Comparison of ENCODE assay signal across 9 cellular contexts in genomic region chr16:19118938-19119431, GRCh38. TPM values are rescaled to one million over a fixed set of nuclear protein-coding genes. Genes with fewer than 3 reads are reported as not detected.
DNase-seq lines count a peak whose midpoint lies in the region; ATAC-seq, FAIRE-seq and TF ChIP-seq lines count a peak whose summit lies in the region.
"Had no signal": no experiment of that assay in that cellular context is flagged by ENCODE, and none has a peak within 500 bp of the region (broad histone marks: within the 10 kb centered on the region; RNA-seq: fewer than 3 reads in every experiment).

No MANE protein-coding gene starts in this region.

- peak overlapping the region; percentile 91 for H3K9ac ChIP-seq in astrocyte (ENCODE audit: low read length)

- CTCF ChIA-PET in Caco-2 (lab: Charles Lee), result no interaction called here

- H3K4me1 ChIP-seq in Caco-2, result peaks cover 44% of the 10 kb centered on the region
- H3K4me1 ChIP-seq in astrocyte (ENCODE audit: insufficient read depth, low read length), result peaks cover 45% of the 10 kb centered on the region

- H3K36me3 ChIP-seq in Caco-2 (ENCODE audit: control insufficient read depth, insufficient read depth, low read length) (no peaks in the 10 kb centered on the region; the same call in 1 of the 2 replicates), astrocyte (ENCODE audit: insufficient read depth, low read length) (no peaks in the 10 kb centered on the region)

- H3K4me3 Mint-ChIP-seq in Caco-2 (ENCODE audit: unreplicated experiment) (peak overlapping the region; percentile 11), astrocyte (ENCODE audit: unreplicated experiment) (peak overlapping the region; percentile 50)
- peak overlapping the region; percentile 78 for H3K4me3 Mint-ChIP-seq in stimulated activated memory B cell treated with anti-CD40 and anti-IgM and Interleukin-4, amounts not matched to agents 10 μg/mL and 1 μg/mL and 100 μg/mL, for 72 hours

- H3K27me3 Mint-ChIP-seq in Caco-2 (ENCODE audit: insufficient read depth, unreplicated experiment) (no peaks in the 10 kb centered on the region), astrocyte (ENCODE audit: low read depth, unreplicated experiment) (no peaks in the 10 kb centered on the region)
- H3K27me3 Mint-ChIP-seq in stimulated activated memory B cell treated with anti-CD40 and anti-IgM and Interleukin-4, amounts not matched to agents 10 μg/mL and 1 μg/mL and 100 μg/mL, for 72 hours, result no peaks in the 10 kb centered on the region

- intact Hi-C loops in Caco-2 (cut with micrococcal nuclease; ENCODE audit: unreplicated experiment), result no loop called here

- H3K9me3 ChIP-seq in Caco-2 (no peaks in the 10 kb centered on the region), astrocyte (ENCODE audit: insufficient read depth, low read depth, low read length) (no peaks in the 10 kb centered on the region)
- H3K9me3 ChIP-seq: mucosa of descending colon had no signal

- H3K79me2 ChIP-seq in astrocyte (ENCODE audit: insufficient read depth, low read length), result peaks cover 65% of the 10 kb centered on the region

- H3K4me3 ChIP-seq in Caco-2 (ENCODE audit: low read depth, low read length) (no peak overlapping the region), astrocyte (ENCODE audit: insufficient read depth, low read depth, low read length) (peak overlapping the region; percentile 67)
- H3K4me3 ChIP-seq: mucosa of descending colon had no signal

- POLR2A ChIA-PET in Caco-2 (lab: Charles Lee), result no interaction called here

- H3K27me3 ChIP-seq in Caco-2 (replicated peaks; ENCODE audit: control insufficient read depth, insufficient read depth, low read length) (no peaks in the 10 kb centered on the region), astrocyte (ENCODE audit: insufficient read depth, low read length) (no peaks in the 10 kb centered on the region)

- TF ChIP-seq CTCF in Caco-2 (IDR thresholded peaks at IDR 0.05; ENCODE audit: insufficient read depth in 1 of 2, low read depth in 1 of 2, low read length in 1 of 2, severe bottlenecking in 1 of 2, unreplicated experiment in 1 of 2) (no peak), astrocyte (IDR thresholded peaks at IDR 0.05; ENCODE audit: insufficient read depth, low read depth, low read length) (no peak)

- peaks cover 47% of the 10 kb centered on the region for H4K20me1 ChIP-seq in astrocyte (ENCODE audit: insufficient read depth, low read length)

- H3K27ac Mint-ChIP-seq in Caco-2 (ENCODE audit: unreplicated experiment) (peak overlapping the region; percentile 6), astrocyte (ENCODE audit: unreplicated experiment) (peak overlapping the region; percentile 89)
- peak overlapping the region; percentile 93 for H3K27ac Mint-ChIP-seq in stimulated activated memory B cell treated with anti-CD40 and anti-IgM and Interleukin-4, amounts not matched to agents 10 μg/mL and 1 μg/mL and 100 μg/mL, for 72 hours

- peak overlapping the region; percentile 96 for H3K4me2 ChIP-seq in astrocyte (ENCODE audit: low read length)

- H3K4me1 Mint-ChIP-seq in Caco-2 (ENCODE audit: low read depth, unreplicated experiment) (peaks cover 21% of the 10 kb centered on the region), astrocyte (ENCODE audit: low read depth, unreplicated experiment) (peaks cover 32% of the 10 kb centered on the region)
- H3K4me1 Mint-ChIP-seq in stimulated activated memory B cell treated with anti-CD40 and anti-IgM and Interleukin-4, amounts not matched to agents 10 μg/mL and 1 μg/mL and 100 μg/mL, for 72 hours, result peaks cover 40% of the 10 kb centered on the region

- peaks cover 16% of the 10 kb centered on the region for H3K36me3 Mint-ChIP-seq in Caco-2 (ENCODE audit: insufficient read depth, unreplicated experiment)
- H3K36me3 Mint-ChIP-seq in astrocyte (ENCODE audit: low read depth, unreplicated experiment), result peaks cover 14% of the 10 kb centered on the region
- H3K36me3 Mint-ChIP-seq in stimulated activated memory B cell treated with anti-CD40 and anti-IgM and Interleukin-4, amounts not matched to agents 10 μg/mL and 1 μg/mL and 100 μg/mL, for 72 hours, result peaks cover 19% of the 10 kb centered on the region

- H2AFZ ChIP-seq in astrocyte (ENCODE audit: low read depth, low read length), result peak overlapping the region; percentile 52

- peak; percentile 63 for ATAC-seq in stimulated activated memory B cell treated with anti-CD40 and anti-IgM and Interleukin-4, amounts not matched to agents 10 μg/mL and 1 μg/mL and 100 μg/mL, for 72 hours
- no peak for ATAC-seq in GM21360 (IDR thresholded peaks at IDR 0.05; ENCODE audit: unreplicated experiment)
- ATAC-seq in HG02610 (IDR thresholded peaks at IDR 0.05; ENCODE audit: unreplicated experiment), result no peak
- ATAC-seq: mucosa of descending colon had no signal

- DNase-seq in Caco-2, result no peak
- DNase-seq in NOMO-1 (lab: John Stamatoyannopoulos, UW; ENCODE audit: unreplicated experiment in 2 of 2), result peak; percentile 63 to 72
- DNase-seq in astrocyte (ENCODE audit: low read depth), result peak; percentile 93
- DNase-seq in kidney tubule cell (ENCODE audit: low spot score), result peak; percentile 83
- DNase-seq in effector CD4-positive, alpha-beta T cell, result no peak

- H3K27ac ChIP-seq in astrocyte (ENCODE audit: low read depth, low read length), result peak overlapping the region; percentile 95

- BruUV-seq in Caco-2 (replicated peaks; lab: Mats Ljungman, UMichigan), result no TSS peak

- no peak for FAIRE-seq in astrocyte (lab: Jason Lieb, UNC)

- H3K9me3 Mint-ChIP-seq in Caco-2 (ENCODE audit: unreplicated experiment), result no peaks in the 10 kb centered on the region
- H3K9me3 Mint-ChIP-seq in astrocyte (ENCODE audit: unreplicated experiment), result peaks cover 2% of the 10 kb centered on the region
- H3K9me3 Mint-ChIP-seq in stimulated activated memory B cell treated with anti-CD40 and anti-IgM and Interleukin-4, amounts not matched to agents 10 μg/mL and 1 μg/mL and 100 μg/mL, for 72 hours, result no peaks in the 10 kb centered on the region

RNA-seq across cellular contexts. Expression of gene ITPRIPL2, which starts 5.2 kb away (rescaled TPM):
- total RNA-seq in Caco-2 (2022) (24.5 TPM in 2 replicates), astrocyte (47.8 and 49.4 TPM in 2 replicates)

RNA-seq across cellular contexts. Expression of gene SYT17, which starts 49.1 kb away (rescaled TPM):
- 4.2 and 4.6 TPM in 2 replicates for total RNA-seq in Caco-2 (2022)
- total RNA-seq in astrocyte, result 2.5 and 4.8 TPM in 2 replicates

RNA-seq across cellular contexts. Expression of gene COQ7, which starts 51.6 kb away (rescaled TPM):
- 15.7 and 17.3 TPM in 2 replicates for total RNA-seq in Caco-2 (2022)
- 11.3 and 14.0 TPM in 2 replicates for total RNA-seq in astrocyte

Comparison
In these comparisons a context has a peak if more than half of its experiments do, and no peak if none do; other contexts are left out.
1. DNase-seq: peak in NOMO-1 (2 of 2), astrocyte (single experiment) and kidney tubule cell (single experiment); none in Caco-2 (0 of 2) and effector CD4-positive, alpha-beta T cell (single experiment).
2. H3K27ac Mint-ChIP-seq: peak in every context shown above with its lines; median percentile 93 in stimulated activated memory B cell treated with anti-CD40 and anti-IgM and Interleukin-4, amounts not matched to agents 10 μg/mL and 1 μg/mL and 100 μg/mL, for 72 hours; 89 in astrocyte; 6 in Caco-2.
3. H3K4me3 Mint-ChIP-seq: peak in every context shown above with its lines; median percentile 78 in stimulated activated memory B cell treated with anti-CD40 and anti-IgM and Interleukin-4, amounts not matched to agents 10 μg/mL and 1 μg/mL and 100 μg/mL, for 72 hours; 50 in astrocyte; 11 in Caco-2.